Comparison of ENCODE assay signal across 1 cellular context in the genomic region with DNA sequence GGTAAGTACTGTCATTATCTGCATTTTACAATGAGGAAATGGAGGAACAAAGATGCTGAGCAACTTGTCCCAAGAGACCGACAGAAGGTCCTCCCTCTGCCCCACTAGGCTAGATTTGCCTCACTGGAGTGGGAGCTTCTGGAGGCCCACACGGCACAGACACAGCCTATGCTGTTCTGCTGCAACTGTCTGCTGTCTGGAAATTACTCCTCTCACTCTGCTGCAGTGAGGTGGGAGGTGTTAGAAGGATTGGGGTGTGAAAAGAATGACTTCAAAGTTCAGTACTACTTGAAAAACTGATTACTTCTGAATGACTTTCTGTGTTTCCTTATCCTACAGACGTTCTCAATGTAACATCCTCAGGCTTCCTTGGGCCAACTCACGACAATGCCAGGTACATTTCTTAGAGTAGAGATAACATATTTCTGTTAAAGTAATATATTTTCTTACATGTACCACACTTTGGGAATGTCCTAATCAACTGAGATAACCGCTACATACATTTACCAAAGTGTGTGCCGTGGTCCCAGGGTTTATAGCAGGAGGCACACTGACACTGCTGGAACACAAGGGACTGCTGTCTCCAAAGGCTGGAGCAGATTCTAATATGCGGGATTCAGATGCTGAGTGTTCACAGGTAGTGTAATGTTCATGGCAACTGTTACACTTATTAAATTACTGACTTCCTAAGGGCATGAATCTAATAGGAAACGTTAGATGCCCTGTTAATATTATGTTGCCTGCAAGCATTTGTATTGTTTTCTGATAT.
TF ChIP-seq lines count a peak whose summit lies in the region.

No MANE protein-coding gene starts in this region.

TF ChIP-seq in SK-N-SH, 30 proteins besides CTCF, POLR2A, EP300 and RAD21 (continued from another document):
- TF ChIP-seq, protein P1, sequence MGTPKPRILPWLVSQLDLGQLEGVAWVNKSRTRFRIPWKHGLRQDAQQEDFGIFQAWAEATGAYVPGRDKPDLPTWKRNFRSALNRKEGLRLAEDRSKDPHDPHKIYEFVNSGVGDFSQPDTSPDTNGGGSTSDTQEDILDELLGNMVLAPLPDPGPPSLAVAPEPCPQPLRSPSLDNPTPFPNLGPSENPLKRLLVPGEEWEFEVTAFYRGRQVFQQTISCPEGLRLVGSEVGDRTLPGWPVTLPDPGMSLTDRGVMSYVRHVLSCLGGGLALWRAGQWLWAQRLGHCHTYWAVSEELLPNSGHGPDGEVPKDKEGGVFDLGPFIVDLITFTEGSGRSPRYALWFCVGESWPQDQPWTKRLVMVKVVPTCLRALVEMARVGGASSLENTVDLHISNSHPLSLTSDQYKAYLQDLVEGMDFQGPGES (IDR thresholded peaks at IDR 0.05; ENCODE audit: low read depth, low read length): no peak
- TF ChIP-seq FOXJ3 (CRISPR knock-in tag; IDR thresholded peaks at IDR 0.05) (no peak), YY1 (IDR thresholded peaks at IDR 0.05; ENCODE audit: low read depth) (no peak)
